ENCODE assay signal across 25 cellular contexts in genomic region chr12:97650242-97650641, GRCh38.
A peak's percentile ranks its signal among the peaks of the same experiment; 100 is the strongest.
DNase-seq lines count a peak whose midpoint lies in the region; FAIRE-seq and TF ChIP-seq lines count a peak whose summit lies in the region.
"Had no signal": no experiment of that assay in that cellular context is flagged by ENCODE, and none has a peak within 500 bp of the region (broad histone marks: within the 10 kb centered on the region; RNA-seq: fewer than 3 reads in every experiment).

No MANE protein-coding gene starts in this region.

- no peak overlapping the region for H3K9ac ChIP-seq in astrocyte (ENCODE audit: low read length)
- H3K9ac ChIP-seq: parathyroid adenoma had no signal

- H3K36me3 ChIP-seq in breast epithelium = no peaks in the 10 kb centered on the region
- H3K36me3 ChIP-seq in astrocyte (ENCODE audit: insufficient read depth, low read length) = no peaks in the 10 kb centered on the region
- H3K36me3 ChIP-seq in hepatocyte (replicated peaks; ENCODE audit: insufficient read depth, low read depth) = no peaks in the 10 kb centered on the region
- no peaks in the 10 kb centered on the region for H3K36me3 ChIP-seq in thyroid gland
- H3K36me3 ChIP-seq in suprapubic skin = no peaks in the 10 kb centered on the region

- BruUV-seq in MCF 10A (replicated peaks; lab: Mats Ljungman, UMichigan) = no TSS peak

- H3K4me1 ChIP-seq in breast epithelium = no peaks in the 10 kb centered on the region
- H3K4me1 ChIP-seq in astrocyte (ENCODE audit: insufficient read depth, low read length) = peaks cover 5% of the 10 kb centered on the region
- no peaks in the 10 kb centered on the region for H3K4me1 ChIP-seq in hepatocyte (ENCODE audit: insufficient read depth)
- H3K4me1 ChIP-seq in thyroid gland = peaks cover 2 to 8% of the 10 kb centered on the region in 2 donors
- H3K4me1 ChIP-seq in suprapubic skin = no peaks in the 10 kb centered on the region
- H3K4me1 ChIP-seq: parathyroid adenoma had no signal

- no peak for TF ChIP-seq EP300 in suprapubic skin (IDR thresholded peaks at IDR 0.05)

- H3K4me3 Mint-ChIP-seq in MCF 10A (ENCODE audit: unreplicated experiment) (no peak overlapping the region), astrocyte (ENCODE audit: unreplicated experiment) (no peak overlapping the region)
- H3K4me3 Mint-ChIP-seq: activated CD8-positive, alpha-beta T cell treated with anti-CD3 and anti-CD28 coated beads for 36 hours; activated naive CD8-positive, alpha-beta T cell; CD4-positive, CD25-positive, alpha-beta regulatory T cell; HFFc6; neural crest cell; T-helper 17 cell had no signal

- TF ChIP-seq CTCF in MCF 10A (IDR thresholded peaks at IDR 0.05; ENCODE audit: unreplicated experiment) (no peak), breast epithelium (IDR thresholded peaks at IDR 0.05) (no peak), astrocyte (IDR thresholded peaks at IDR 0.05; ENCODE audit: insufficient read depth, low read depth, low read length) (no peak), hepatocyte (IDR thresholded peaks at IDR 0.05; ENCODE audit: poor library complexity) (no peak), thyroid gland (IDR thresholded peaks at IDR 0.05) (no peak), suprapubic skin (IDR thresholded peaks at IDR 0.05) (no peak)

- POLR2A ChIA-PET in MCF 10A (lab: Yijun Ruan, JAX) = interaction anchor here (0.6 kb wide), 1 partner anchor 161 kb away, joined by 4 read pairs; no protein-coding TSS in a partner anchor

- 65% methylated on average over 2 of the region's 2 CpGs for WGBS in hepatocyte (ENCODE audit: low lambda C conversion rate, missing lambda C conversion rate)
- WGBS in thyroid gland, 2 donors = 86 to 92% methylated on average over 2 of the region's 2 CpGs
- WGBS in suprapubic skin = 80% methylated on average over 2 of the region's 2 CpGs

- CTCF ChIA-PET in MCF 10A (lab: Yijun Ruan, JAX) = interaction anchor here (0.6 kb wide), 1 partner anchor 1161 kb away, joined by 5 read pairs; the partner anchor contains the start of gene CFAP54

- H3K79me2 ChIP-seq in astrocyte (ENCODE audit: insufficient read depth, low read length) (no peaks in the 10 kb centered on the region), hepatocyte (no peaks in the 10 kb centered on the region)
- H3K79me2 ChIP-seq: parathyroid adenoma had no signal

- FAIRE-seq in astrocyte (lab: Jason Lieb, UNC) = no peak

- no peaks in the 10 kb centered on the region for H3K36me3 Mint-ChIP-seq in MCF 10A (ENCODE audit: insufficient read depth, unreplicated experiment)
- H3K36me3 Mint-ChIP-seq in astrocyte (ENCODE audit: low read depth, unreplicated experiment) = no peaks in the 10 kb centered on the region
- H3K36me3 Mint-ChIP-seq: activated naive CD8-positive, alpha-beta T cell; CD4-positive, CD25-positive, alpha-beta regulatory T cell had no signal

- peaks cover 3% of the 10 kb centered on the region for H3K4me1 Mint-ChIP-seq in MCF 10A (ENCODE audit: insufficient read depth, unreplicated experiment)
- H3K4me1 Mint-ChIP-seq in astrocyte (ENCODE audit: low read depth, unreplicated experiment) = peaks cover 5% of the 10 kb centered on the region
- H3K4me1 Mint-ChIP-seq: CD4-positive, CD25-positive, alpha-beta regulatory T cell; neural crest cell; T-helper 17 cell had no signal

- no peaks in the 10 kb centered on the region for H3K9me3 Mint-ChIP-seq in MCF 10A (ENCODE audit: unreplicated experiment)
- peaks cover 3% of the 10 kb centered on the region for H3K9me3 Mint-ChIP-seq in astrocyte (ENCODE audit: unreplicated experiment)
- H3K9me3 Mint-ChIP-seq: activated CD8-positive, alpha-beta T cell treated with anti-CD3 and anti-CD28 coated beads for 36 hours had no signal

- peak; percentile 1 for DNase-seq in MCF 10A (ENCODE audit: unreplicated experiment)
- DNase-seq in breast epithelium (ENCODE audit: low spot score in 2 of 2) = no peak
- peak; percentile 72 for DNase-seq in astrocyte (ENCODE audit: low read depth)
- peak; percentile 11 for DNase-seq in hepatocyte (ENCODE audit: low spot score)
- peak; percentile 6 for DNase-seq in stromal cell of bone marrow (ENCODE audit: low read depth)
- no peak for DNase-seq in posterior vena cava (ENCODE audit: low spot score)
- no peak for DNase-seq in thyroid gland
- DNase-seq in suprapubic skin (ENCODE audit: low spot score in 2 of 2) = no peak
- DNase-seq: 8988T; activated CD8-positive, alpha-beta T cell treated with anti-CD3 and anti-CD28 coated beads for 36 hours; aorta; CD4-positive, CD25-positive, alpha-beta regulatory T cell; HFFc6; IMR-90; NCI-H1092 treated with DMSO at 0.1 percent for 48 hours; NCI-H1930; NCI-H2227 treated with DMSO at 0.1 percent for 48 hours; stimulated activated CD4-positive, alpha-beta T cell treated with anti-CD3 and anti-CD28 coated beads, Interleukin-15, amount 100 ng/mL, for 24 hours; stimulated activated naive CD8-positive, alpha-beta T cell treated with anti-CD3 and anti-CD28 coated beads, Interleukin-15, Interleukin-2, amounts not matched to agents 100 U/mL and 50 U/mL, for 24 hours; T-helper 17 cell had no signal

- no peak overlapping the region for H2AFZ ChIP-seq in astrocyte (ENCODE audit: low read depth, low read length)
- H2AFZ ChIP-seq in hepatocyte = no peak overlapping the region
- H2AFZ ChIP-seq: parathyroid adenoma had no signal

- H3K9me3 ChIP-seq in breast epithelium (no peaks in the 10 kb centered on the region), astrocyte (ENCODE audit: insufficient read depth, low read depth, low read length) (no peaks in the 10 kb centered on the region), hepatocyte (ENCODE audit: low read depth) (no peaks in the 10 kb centered on the region), thyroid gland (no peaks in the 10 kb centered on the region), suprapubic skin (no peaks in the 10 kb centered on the region)

- TF ChIP-seq POLR2A in breast epithelium (IDR thresholded peaks at IDR 0.05) (no peak), thyroid gland (IDR thresholded peaks at IDR 0.05) (no peak), suprapubic skin (IDR thresholded peaks at IDR 0.05) (no peak)

- H3K9me2 ChIP-seq in hepatocyte (replicated peaks; ENCODE audit: insufficient read depth) = no peaks in the 10 kb centered on the region

- H3K27me3 Mint-ChIP-seq in MCF 10A (ENCODE audit: insufficient read depth, unreplicated experiment) = no peaks in the 10 kb centered on the region
- no peaks in the 10 kb centered on the region for H3K27me3 Mint-ChIP-seq in astrocyte (ENCODE audit: low read depth, unreplicated experiment)
- H3K27me3 Mint-ChIP-seq: activated CD8-positive, alpha-beta T cell treated with anti-CD3 and anti-CD28 coated beads for 36 hours; activated naive CD8-positive, alpha-beta T cell; CD4-positive, CD25-positive, alpha-beta regulatory T cell; T-helper 17 cell had no signal

- H3K4me2 ChIP-seq in astrocyte (ENCODE audit: low read length) = no peak overlapping the region
- no peak overlapping the region for H3K4me2 ChIP-seq in hepatocyte

- intact Hi-C loops in MCF 10A (cut with micrococcal nuclease) (no loop called here), breast epithelium (cut with DNase I; ENCODE audit: low total_unique reads) (no loop called here), posterior vena cava (cut with DNase I) (no loop called here), thyroid gland (cut with DNase I) (no loop called here)

- no peaks in the 10 kb centered on the region for H3K27me3 ChIP-seq in breast epithelium
- no peaks in the 10 kb centered on the region for H3K27me3 ChIP-seq in astrocyte (ENCODE audit: insufficient read depth, low read length)
- no peaks in the 10 kb centered on the region for H3K27me3 ChIP-seq in hepatocyte
- no peaks in the 10 kb centered on the region for H3K27me3 ChIP-seq in thyroid gland
- no peaks in the 10 kb centered on the region for H3K27me3 ChIP-seq in suprapubic skin

- H4K20me1 ChIP-seq in astrocyte (ENCODE audit: insufficient read depth, low read length) (no peaks in the 10 kb centered on the region), hepatocyte (ENCODE audit: insufficient read depth, poor library complexity, severe bottlenecking) (no peaks in the 10 kb centered on the region)

- H3K27ac ChIP-seq in breast epithelium = no peak overlapping the region
- no peak overlapping the region for H3K27ac ChIP-seq in astrocyte (ENCODE audit: low read depth, low read length)
- H3K27ac ChIP-seq in hepatocyte = no peak overlapping the region
- H3K27ac ChIP-seq in thyroid gland = no peak overlapping the region
- no peak overlapping the region for H3K27ac ChIP-seq in suprapubic skin
- H3K27ac ChIP-seq: HL-60, parathyroid adenoma had no signal

- H3K27ac Mint-ChIP-seq in MCF 10A (ENCODE audit: low read depth, unreplicated experiment) (no peak overlapping the region), astrocyte (ENCODE audit: unreplicated experiment) (peak overlapping the region; percentile 80)
- H3K27ac Mint-ChIP-seq: activated CD8-positive, alpha-beta T cell treated with anti-CD3 and anti-CD28 coated beads for 36 hours; activated naive CD8-positive, alpha-beta T cell; CD4-positive, CD25-positive, alpha-beta regulatory T cell; HFFc6; T-helper 17 cell had no signal

- H3K4me3 ChIP-seq in breast epithelium = no peak overlapping the region
- no peak overlapping the region for H3K4me3 ChIP-seq in astrocyte (ENCODE audit: insufficient read depth, low read depth, low read length)
- H3K4me3 ChIP-seq in hepatocyte = no peak overlapping the region
- no peak overlapping the region for H3K4me3 ChIP-seq in thyroid gland (replicated peaks in 1 of 3)
- no peak overlapping the region for H3K4me3 ChIP-seq in suprapubic skin
- H3K4me3 ChIP-seq: lung had no signal

Comparison
In these comparisons a context has a peak if more than half of its experiments do, and no peak if none do; other contexts are left out.
1. DNase-seq: peak in MCF 10A (single experiment), astrocyte (single experiment), hepatocyte (single experiment) and stromal cell of bone marrow (single experiment); none in breast epithelium (0 of 2), posterior vena cava (single experiment), thyroid gland (0 of 2) and suprapubic skin (0 of 2).